ENCODE assay signal across 20 cellular contexts in genomic region chr19:19027228-19027627, GRCh38.
"Had no signal": no experiment of that assay in that cellular context is flagged by ENCODE, and none has a peak within 500 bp of the region (broad histone marks: within the 10 kb centered on the region; RNA-seq: fewer than 3 reads in every experiment).

No MANE protein-coding gene starts in this region.

- H3K27ac Mint-ChIP-seq: activated T-helper 1 cell treated with anti-CD3 and anti-CD28 coated beads, Interleukin-12 subunit alpha, Interleukin-12 subunit beta, Interleukin-2, Interleukin-4 antibody, amounts not matched to agents 30 ng/mL and 10 ng/mL and 1 ng/mL, durations not matched to agents 14 hours and 24 hours and 36 hours; stimulated activated naive CD8-positive, alpha-beta T cell treated with anti-CD3 and anti-CD28 coated beads, Interleukin-15, Interleukin-2, amounts not matched to agents 100 ng/mL and 50 ng/mL, for 24 hours had no signal

- DNase-seq: activated CD4-positive, alpha-beta T cell treated with anti-CD3 and anti-CD28 coated beads for 4 hours; activated CD4-positive, alpha-beta T cell treated with anti-CD3 and anti-CD28 coated beads, Interleukin-2, amount 50 U/mL, for 48 hours; activated CD4-positive, CD25-positive, alpha-beta regulatory T cell; activated gamma-delta T cell; activated naive CD4-positive, alpha-beta T cell treated with anti-CD3 and anti-CD28 coated beads, Interleukin-2, amount 50 U/mL, for 16 hours; central memory CD4-positive, alpha-beta T cell; effector memory CD4-positive, alpha-beta T cell; lower lobe of right lung; naive B cell; ovary; psoas muscle; stimulated activated CD4-positive, alpha-beta T cell treated with anti-CD3 and anti-CD28 coated beads, Interleukin-4, amount 100 ng/mL, for 24 hours; T-helper 1 cell; T-helper 9 cell had no signal

- H3K27me3 ChIP-seq: ovary, right atrium auricular region, tibial artery had no signal

- H3K4me3 ChIP-seq: lower lobe of right lung, ovary, psoas muscle, right atrium auricular region, tibial artery had no signal

- H3K9me3 ChIP-seq: lower lobe of right lung, ovary, psoas muscle, right atrium auricular region, tibial artery had no signal

- H3K9me3 Mint-ChIP-seq: activated T-helper 1 cell treated with anti-CD3 and anti-CD28 coated beads, Interleukin-12 subunit alpha, Interleukin-12 subunit beta, Interleukin-2, Interleukin-4 antibody, amounts not matched to agents 30 ng/mL and 10 ng/mL and 1 ng/mL, durations not matched to agents 14 hours and 24 hours and 36 hours; naive B cell; stimulated activated naive CD8-positive, alpha-beta T cell treated with anti-CD3 and anti-CD28 coated beads, Interleukin-15, Interleukin-2, amounts not matched to agents 100 ng/mL and 50 ng/mL, for 24 hours had no signal

- H3K27me3 Mint-ChIP-seq: naive B cell; stimulated activated naive CD8-positive, alpha-beta T cell treated with anti-CD3 and anti-CD28 coated beads, Interleukin-15, Interleukin-2, amounts not matched to agents 100 ng/mL and 50 ng/mL, for 24 hours had no signal

- H3K27ac ChIP-seq: lower lobe of right lung, ovary, psoas muscle, right atrium auricular region, tibial artery had no signal

- FAIRE-seq: astrocyte, keratinocyte had no signal

- H3K4me3 Mint-ChIP-seq: activated T-helper 1 cell treated with anti-CD3 and anti-CD28 coated beads, Interleukin-12 subunit alpha, Interleukin-12 subunit beta, Interleukin-2, Interleukin-4 antibody, amounts not matched to agents 30 ng/mL and 10 ng/mL and 1 ng/mL, durations not matched to agents 14 hours and 24 hours and 36 hours; stimulated activated naive CD8-positive, alpha-beta T cell treated with anti-CD3 and anti-CD28 coated beads, Interleukin-15, Interleukin-2, amounts not matched to agents 100 ng/mL and 50 ng/mL, for 24 hours had no signal

- H3K36me3 ChIP-seq: ovary had no signal
